In the genomic region with DNA sequence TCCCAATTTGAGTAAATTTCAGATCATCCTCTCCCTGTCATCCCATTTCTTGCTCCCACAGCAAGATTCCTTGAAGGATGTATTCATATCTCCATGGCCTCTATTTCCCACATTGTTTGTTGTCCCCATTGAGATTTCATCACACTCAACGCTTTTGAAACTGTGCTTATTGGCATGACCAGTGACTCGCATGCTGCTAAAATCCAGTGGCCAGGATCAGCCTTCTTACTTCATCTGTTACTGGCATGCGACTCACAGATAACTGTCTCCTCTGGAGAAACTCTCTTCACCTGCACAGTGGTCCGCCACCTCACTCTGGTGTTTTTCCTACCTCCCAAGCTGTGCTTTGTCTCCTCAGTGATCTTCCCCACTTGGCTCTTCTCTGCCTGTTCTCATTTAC, we compare ENCODE assay signal across 2 cellular contexts.
TF ChIP-seq lines count a peak whose summit lies in the region.

No MANE protein-coding gene starts in this region.

TF ChIP-seq in IMR-90, 13 proteins besides CTCF, POLR2A, EP300 and RAD21:
- TF ChIP-seq MAZ (IDR thresholded peaks at IDR 0.05; ENCODE audit: borderline replicate concordance, low read depth, low read length) (no peak), SMC3 (IDR thresholded peaks at IDR 0.05; ENCODE audit: low read depth, low read length) (no peak), FOS (IDR thresholded peaks at IDR 0.05; ENCODE audit: low read depth, low read length) (peak; percentile 42; the same call in 1 of the 2 replicates), MAFK (IDR thresholded peaks at IDR 0.05; ENCODE audit: low read depth, low read length) (no peak), MXI1 (IDR thresholded peaks at IDR 0.05; ENCODE audit: borderline replicate concordance, low read depth, low read length) (no peak), BHLHE40 (IDR thresholded peaks at IDR 0.05; ENCODE audit: low read depth, low read length) (no peak), CHD1 (IDR thresholded peaks at IDR 0.05; ENCODE audit: low read depth, low read length) (no peak), CEBPB (IDR thresholded peaks at IDR 0.05; ENCODE audit: low read depth, low read length) (peak; percentile 78)

TF ChIP-seq in HepG2, 621 proteins besides CTCF, POLR2A, EP300 and RAD21:
- TF ChIP-seq ZNF761 (CRISPR knock-in tag; conservative IDR thresholded peaks at IDR 0.05) (no peak), ZNF773 (CRISPR knock-in tag; IDR thresholded peaks at IDR 0.05; ENCODE audit: borderline replicate concordance) (no peak), CEBPB (IDR thresholded peaks at IDR 0.05; ENCODE audit: borderline replicate concordance, low read depth, low read length) (0 out of 2 replicates have a peak, but pooled peaks have one; percentile 32), FOXC1 (CRISPR knock-in tag; IDR thresholded peaks at IDR 0.05; ENCODE audit: borderline replicate concordance) (no peak), ZNF557 (CRISPR knock-in tag; IDR thresholded peaks at IDR 0.05) (no peak)
TF ChIP-seq in HepG2: peak in this region for 1.
